8 cellular contexts compared by ENCODE assay signal in genomic region chr9:98256632-98257218, GRCh38. TPM values are rescaled to one million over a fixed set of nuclear protein-coding genes. Genes with fewer than 3 reads are reported as not detected.
DNase-seq lines count a peak whose midpoint lies in the region; ATAC-seq, FAIRE-seq and TF ChIP-seq lines count a peak whose summit lies in the region.

No MANE protein-coding gene starts in this region.

- DNase-seq in DMS53 (lab: John Stamatoyannopoulos, UW) (peak; percentile 67), MV-4-11 (lab: John Stamatoyannopoulos, UW) (peak; percentile 28), esophagus muscularis mucosa (ENCODE audit: extremely low spot score) (no peak), trophoblast cell (no peak), frontal cortex (ENCODE audit: low spot score in 2 of 2) (no peak), H54 (ENCODE audit: insufficient read length, low spot score) (no peak), RPMI8226 (no peak)
- peak; percentile 57 for DNase-seq in activated CD8-positive, alpha-beta memory T cell treated with anti-CD3 and anti-CD28 coated beads, Interleukin-2, amount 10 ng/mL, durations not matched to agents 7 days and 5 days

- H4K12ac ChIP-seq in trophoblast cell (ENCODE audit: low read depth, low read length): peak overlapping the region; percentile 4

- no peak overlapping the region for H2BK12ac ChIP-seq in trophoblast cell (ENCODE audit: low read length)

- no peaks in the 10 kb centered on the region for H3K27me3 ChIP-seq in esophagus muscularis mucosa
- H3K27me3 ChIP-seq in trophoblast cell (ENCODE audit: insufficient read depth, low read length): no peaks in the 10 kb centered on the region

- intact Hi-C loops in esophagus muscularis mucosa (cut with DNase I): loop anchor here (5.0 kb wide), 1 partner anchor 274 kb away; the partner anchor contains the start of gene ANP32B

- H3K4me2 ChIP-seq in trophoblast cell (ENCODE audit: low read length): peak overlapping the region; percentile 65

- H3K23ac ChIP-seq in trophoblast cell (ENCODE audit: low read length): no peak overlapping the region

- FAIRE-seq in frontal cortex (lab: Jason Lieb, UNC) (no peak), H54 (lab: Jason Lieb, UNC) (no peak)

- no peak overlapping the region for H3K14ac ChIP-seq in trophoblast cell (ENCODE audit: low read length)

- H3K9ac ChIP-seq in trophoblast cell (ENCODE audit: low read length): peak overlapping the region; percentile 60

- H3K79me1 ChIP-seq in trophoblast cell (ENCODE audit: low read length): peaks cover 13% of the 10 kb centered on the region

- peaks cover 9% of the 10 kb centered on the region for H3K79me2 ChIP-seq in trophoblast cell (ENCODE audit: control insufficient read depth, insufficient read depth, low read length, poor library complexity)

- no peak for ATAC-seq in activated CD8-positive, alpha-beta memory T cell treated with anti-CD3 and anti-CD28 coated beads, Interleukin-2, amount 10 ng/mL, durations not matched to agents 7 days and 5 days

- peak overlapping the region; percentile 66 for H4K8ac ChIP-seq in trophoblast cell (ENCODE audit: low read depth, low read length)

- peak overlapping the region; percentile 78 for H4K91ac ChIP-seq in trophoblast cell (ENCODE audit: low read depth, low read length)

- H3K4me3 ChIP-seq in esophagus muscularis mucosa: peak overlapping the region; percentile 80 to 94 (median 90)
- peak overlapping the region; percentile 72 for H3K4me3 ChIP-seq in trophoblast cell (ENCODE audit: low read depth, low read length)

- no peak overlapping the region for H3K18ac ChIP-seq in trophoblast cell (ENCODE audit: low read length)

- no peaks in the 10 kb centered on the region for H3K36me3 Mint-ChIP-seq in activated CD8-positive, alpha-beta memory T cell treated with anti-CD3 and anti-CD28 coated beads, Interleukin-2, amount 10 ng/mL, durations not matched to agents 7 days and 5 days

- peaks cover 0 to 4% (median 0%) of the 10 kb centered on the region in 4 donors for H3K36me3 ChIP-seq in esophagus muscularis mucosa
- H3K36me3 ChIP-seq in trophoblast cell (ENCODE audit: control insufficient read depth in 1 of 2, insufficient read depth in 2 of 2, low read length in 2 of 2): peaks cover under 1% of the 10 kb centered on the region in 2 experiments

- TF ChIP-seq EP300 in esophagus muscularis mucosa (IDR thresholded peaks at IDR 0.05): no peak

- H3K9me3 Mint-ChIP-seq in activated CD8-positive, alpha-beta memory T cell treated with anti-CD3 and anti-CD28 coated beads, Interleukin-2, amount 10 ng/mL, durations not matched to agents 7 days and 5 days (ENCODE audit: low read depth): no peaks in the 10 kb centered on the region

- H3K27me3 Mint-ChIP-seq in activated CD8-positive, alpha-beta memory T cell treated with anti-CD3 and anti-CD28 coated beads, Interleukin-2, amount 10 ng/mL, durations not matched to agents 7 days and 5 days: peaks cover 7% of the 10 kb centered on the region

- peaks cover 24 to 41% (median 30%) of the 10 kb centered on the region in 4 donors for H3K4me1 ChIP-seq in esophagus muscularis mucosa
- H3K4me1 ChIP-seq in trophoblast cell (ENCODE audit: control insufficient read depth in 1 of 2, insufficient read depth in 2 of 2, low read length in 2 of 2): peaks cover 3 to 5% of the 10 kb centered on the region in 2 experiments

- TF ChIP-seq POLR2A in esophagus muscularis mucosa (IDR thresholded peaks at IDR 0.05; ENCODE audit: low read depth): no peak
- TF ChIP-seq POLR2A in H54 (IDR thresholded peaks at IDR 0.05; ENCODE audit: low read depth, low read length): no peak

- H3K4me1 Mint-ChIP-seq in activated CD8-positive, alpha-beta memory T cell treated with anti-CD3 and anti-CD28 coated beads, Interleukin-2, amount 10 ng/mL, durations not matched to agents 7 days and 5 days: peaks cover 22% of the 10 kb centered on the region

- H2BK5ac ChIP-seq in trophoblast cell (ENCODE audit: low read depth, low read length, poor library complexity): peak overlapping the region; percentile 9

- 24% methylated on average over 14 of the region's 14 CpGs for WGBS in esophagus muscularis mucosa
- WGBS in trophoblast cell (ENCODE audit: extremely low coverage, insufficient coverage, insufficient read length): no CpG with 5 or more reads among the region's 14 CpGs

- H2AK5ac ChIP-seq in trophoblast cell (ENCODE audit: low read length): peak overlapping the region; percentile 64

- H3K27ac ChIP-seq in esophagus muscularis mucosa (replicated peaks in 1 of 4) (peak overlapping the region; percentile 92 to 96 (median 96)), trophoblast cell (ENCODE audit: low read depth, low read length) (no peak overlapping the region)

- peak overlapping the region; percentile 29 for H3K4ac ChIP-seq in trophoblast cell (ENCODE audit: low read depth, low read length)

- H2AFZ ChIP-seq in trophoblast cell (ENCODE audit: insufficient read depth, low read length, poor library complexity): peak overlapping the region; percentile 52

- peak overlapping the region; percentile 98 for H3K27ac Mint-ChIP-seq in activated CD8-positive, alpha-beta memory T cell treated with anti-CD3 and anti-CD28 coated beads, Interleukin-2, amount 10 ng/mL, durations not matched to agents 7 days and 5 days

- CTCF ChIA-PET in activated CD8-positive, alpha-beta memory T cell treated with anti-CD3 and anti-CD28 coated beads, Interleukin-2, amount 10 ng/mL, durations not matched to agents 7 days and 5 days (lab: Charles Lee): interaction anchor here (0.8 to 5.2 kb wide), 16 partner anchors 9 to 623 kb away, joined by 3 to 49 read pairs (median 4); partner anchors contain the start of genes CORO2A, NANS, NCBP1 and TRIM14

- H3K4me3 Mint-ChIP-seq in activated CD8-positive, alpha-beta memory T cell treated with anti-CD3 and anti-CD28 coated beads, Interleukin-2, amount 10 ng/mL, durations not matched to agents 7 days and 5 days: peak overlapping the region; percentile 82

- no peaks in the 10 kb centered on the region for H3K9me3 ChIP-seq in esophagus muscularis mucosa
- H3K9me3 ChIP-seq in trophoblast cell (ENCODE audit: insufficient read depth, low read depth, low read length): no peaks in the 10 kb centered on the region

- no peak overlapping the region for H2BK120ac ChIP-seq in trophoblast cell (ENCODE audit: insufficient read depth, low read length, poor library complexity)

- no peak for TF ChIP-seq CTCF in esophagus muscularis mucosa (IDR thresholded peaks at IDR 0.05)

RNA-seq across cellular contexts. Expression of gene TBC1D2, which starts 1.3 kb away (rescaled TPM):
- total RNA-seq in activated CD8-positive, alpha-beta memory T cell treated with anti-CD3 and anti-CD28 coated beads, Interleukin-2, amount 10 ng/mL, durations not matched to agents 7 days and 5 days: 1 to 10 TPM; 2.7 to 5.0 TPM
- total RNA-seq in esophagus muscularis mucosa (10 to 100 TPM in 1 of 4 donors, 1 to 10 TPM in 3; 5.0 to 12.4 (median 7.3) TPM), frontal cortex (1.2 TPM)
- 18.4 and 19.5 TPM in 2 replicates for polyA plus RNA-seq in trophoblast cell (2013)

Comparison
In these comparisons a context has a peak if more than half of its experiments do, and no peak if none do; other contexts are left out.
1. DNase-seq: peak in DMS53 (single experiment), MV-4-11 (single experiment) and activated CD8-positive, alpha-beta memory T cell treated with anti-CD3 and anti-CD28 coated beads, Interleukin-2, amount 10 ng/mL, durations not matched to agents 7 days and 5 days (single experiment); none in esophagus muscularis mucosa (single experiment), trophoblast cell (0 of 2), frontal cortex (0 of 2), H54 (single experiment) and RPMI8226 (single experiment).